In genomic region chr17:7196651-7197050, GRCh38 we compare ENCODE assay signal across 27 cellular contexts.
"Had no signal": no experiment of that assay in that cellular context is flagged by ENCODE, and none has a peak within 500 bp of the region (broad histone marks: within the 10 kb centered on the region; RNA-seq: fewer than 3 reads in every experiment).

No MANE protein-coding gene starts in this region.

- H3K27me3 ChIP-seq: colonic mucosa, esophagus squamous epithelium, ovary, spleen, tibial nerve, vagina had no signal

- ATAC-seq: left colon; lower lobe of right lung; naive thymus-derived CD8-positive, alpha-beta T cell; psoas muscle; right cardiac atrium; stimulated activated naive B cell treated with anti-CD40 and anti-IgM and Interleukin-4, amounts not matched to agents 10 μg/mL and 1 μg/mL and 100 μg/mL, for 72 hours had no signal

- DNase-seq: colonic mucosa; effector CD8-positive, alpha-beta T cell; erythroblast; esophagus squamous epithelium; foreskin melanocyte; hypothalamus; immature natural killer cell; islet precursor cell; kidney glomerular epithelial cell; left colon; left ventricle myocardium inferior; lower lobe of right lung; naive thymus-derived CD8-positive, alpha-beta T cell; nephron progenitor cell; occipital lobe; psoas muscle; spleen; stimulated activated CD4-positive, alpha-beta T cell treated with anti-CD3 and anti-CD28 coated beads, Interleukin-4, amount 100 ng/mL, for 4 hours; stimulated activated naive B cell treated with anti-CD40 and anti-IgM and Interleukin-4, amounts not matched to agents 10 μg/mL and 1 μg/mL and 100 μg/mL, for 72 hours had no signal

- H3K36me3 ChIP-seq: colonic mucosa, ovary had no signal

- H3K36me3 Mint-ChIP-seq: immature natural killer cell had no signal

- H3K4me3 Mint-ChIP-seq: dendritic cell treated with granulocyte-macrophage colony-stimulating factor and Interleukin-4, amounts not matched to agents 40 ng/mL and 50 ng/mL, for 4 days; immature natural killer cell; naive thymus-derived CD8-positive, alpha-beta T cell; nephron progenitor cell; stimulated activated naive B cell treated with anti-CD40 and anti-IgM and Interleukin-4, amounts not matched to agents 10 μg/mL and 1 μg/mL and 100 μg/mL, for 72 hours; stimulated activated naive CD8-positive, alpha-beta T cell treated with anti-CD3 and anti-CD28 coated beads, Interleukin-15, Interleukin-2, amounts not matched to agents 100 ng/mL and 50 ng/mL, for 24 hours had no signal

- H3K9me3 Mint-ChIP-seq: dendritic cell treated with granulocyte-macrophage colony-stimulating factor and Interleukin-4, amounts not matched to agents 40 ng/mL and 50 ng/mL, for 4 days; immature natural killer cell; naive thymus-derived CD8-positive, alpha-beta T cell; nephron progenitor cell; stimulated activated naive B cell treated with anti-CD40 and anti-IgM and Interleukin-4, amounts not matched to agents 10 μg/mL and 1 μg/mL and 100 μg/mL, for 72 hours; stimulated activated naive CD8-positive, alpha-beta T cell treated with anti-CD3 and anti-CD28 coated beads, Interleukin-15, Interleukin-2, amounts not matched to agents 100 ng/mL and 50 ng/mL, for 24 hours had no signal

- H3K27ac Mint-ChIP-seq: dendritic cell treated with granulocyte-macrophage colony-stimulating factor and Interleukin-4, amounts not matched to agents 40 ng/mL and 50 ng/mL, for 4 days; immature natural killer cell; stimulated activated naive B cell treated with anti-CD40 and anti-IgM and Interleukin-4, amounts not matched to agents 10 μg/mL and 1 μg/mL and 100 μg/mL, for 72 hours; stimulated activated naive CD8-positive, alpha-beta T cell treated with anti-CD3 and anti-CD28 coated beads, Interleukin-15, Interleukin-2, amounts not matched to agents 100 ng/mL and 50 ng/mL, for 24 hours had no signal

- H3K9me3 ChIP-seq: colonic mucosa, esophagus squamous epithelium, left ventricle myocardium inferior, lower lobe of right lung, ovary, psoas muscle, spleen, thoracic aorta, tibial nerve, vagina had no signal

- H3K4me3 ChIP-seq: colonic mucosa, esophagus squamous epithelium, left ventricle myocardium inferior, lower lobe of right lung, ovary, psoas muscle, skin epidermis, spleen, thoracic aorta, tibial nerve, vagina had no signal

- H3K27ac ChIP-seq: colonic mucosa, esophagus squamous epithelium, left ventricle myocardium inferior, lower lobe of right lung, ovary, psoas muscle, skin epidermis, spleen, thoracic aorta, tibial nerve, vagina had no signal

- H3K4me1 Mint-ChIP-seq: immature natural killer cell; stimulated activated naive B cell treated with anti-CD40 and anti-IgM and Interleukin-4, amounts not matched to agents 10 μg/mL and 1 μg/mL and 100 μg/mL, for 72 hours had no signal

- H3K4me1 ChIP-seq: colonic mucosa, esophagus squamous epithelium, left ventricle myocardium inferior, lower lobe of right lung, psoas muscle, tibial nerve, vagina had no signal

- H3K27me3 Mint-ChIP-seq: dendritic cell treated with granulocyte-macrophage colony-stimulating factor and Interleukin-4, amounts not matched to agents 40 ng/mL and 50 ng/mL, for 4 days; naive thymus-derived CD8-positive, alpha-beta T cell; stimulated activated naive B cell treated with anti-CD40 and anti-IgM and Interleukin-4, amounts not matched to agents 10 μg/mL and 1 μg/mL and 100 μg/mL, for 72 hours; stimulated activated naive CD8-positive, alpha-beta T cell treated with anti-CD3 and anti-CD28 coated beads, Interleukin-15, Interleukin-2, amounts not matched to agents 100 ng/mL and 50 ng/mL, for 24 hours had no signal
